32 cellular contexts compared by ENCODE assay signal in genomic region chr12:38222011-38222410, GRCh38.
"Had no signal": no experiment of that assay in that cellular context is flagged by ENCODE, and none has a peak within 500 bp of the region (broad histone marks: within the 10 kb centered on the region; RNA-seq: fewer than 3 reads in every experiment).

No MANE protein-coding gene starts in this region.

- H3K27ac ChIP-seq: ascending aorta, breast epithelium, cardiac muscle cell, colonic mucosa, epithelial cell of prostate, esophagus squamous epithelium, gastroesophageal sphincter, heart right ventricle, WERI-Rb-1 had no signal

- DNase-seq: activated B cell treated with CpG ODN at 0.5 μM for 24 hours; activated CD4-positive, alpha-beta memory T cell treated with anti-CD3 and anti-CD28 coated beads for 36 hours; activated CD4-positive, alpha-beta T cell treated with anti-CD3 and anti-CD28 coated beads for 48 hours; activated CD4-positive, alpha-beta T cell treated with anti-CD3 and anti-CD28 coated beads, Interleukin-2, amount 50 U/mL, for 1 hour; activated CD8-positive, alpha-beta memory T cell treated with anti-CD3 and anti-CD28 coated beads, Interleukin-2, amount 10 ng/mL, durations not matched to agents 7 days and 5 days; activated CD8-positive, alpha-beta memory T cell treated with anti-CD3 and anti-CD28 coated beads, Interleukin-2, amount 50 U/mL, for 4 hours; activated CD8-positive, alpha-beta T cell treated with anti-CD3 and anti-CD28 coated beads, Interleukin-2, amount 10 ng/mL, durations not matched to agents 7 days and 5 days; activated effector memory CD4-positive, alpha-beta T cell treated with anti-CD3 and anti-CD28 coated beads, Interleukin-2, amount 50 U/mL, for 16 hours; activated naive CD4-positive, alpha-beta T cell treated with anti-CD3 and anti-CD28 coated beads for 36 hours; activated naive CD8-positive, alpha-beta T cell treated with anti-CD3 and anti-CD28 coated beads, Interleukin-2, amount 10 ng/mL, durations not matched to agents 7 days and 5 days; activated T-cell treated with anti-CD3 and anti-CD28 coated beads, Interleukin-2, amount 50 U/mL, for 1 hour; activated T-cell treated with anti-CD3 and anti-CD28 coated beads, Interleukin-2, amount 50 U/mL, for 48 hours; central memory CD4-positive, alpha-beta T cell; cerebellar nuclear complex; colonic mucosa; effector CD8-positive, alpha-beta T cell; esophagus squamous epithelium; heart right ventricle; T-helper 17 cell; T1000; WERI-Rb-1 had no signal

- H3K4me3 Mint-ChIP-seq: activated B cell treated with CpG ODN at 0.5 μM for 24 hours; activated CD4-positive, alpha-beta memory T cell treated with anti-CD3 and anti-CD28 coated beads for 36 hours; activated CD8-positive, alpha-beta memory T cell treated with anti-CD3 and anti-CD28 coated beads, Interleukin-2, amount 10 ng/mL, durations not matched to agents 7 days and 5 days; activated CD8-positive, alpha-beta T cell treated with anti-CD3 and anti-CD28 coated beads, Interleukin-2, amount 10 ng/mL, durations not matched to agents 7 days and 5 days; activated naive CD4-positive, alpha-beta T cell treated with anti-CD3 and anti-CD28 coated beads for 36 hours; activated naive CD4-positive, alpha-beta T cell treated with anti-CD3 and anti-CD28 coated beads, Interleukin-2, amount 50 U/mL, for 24 hours; activated naive CD8-positive, alpha-beta T cell treated with anti-CD3 and anti-CD28 coated beads, Interleukin-2, amount 10 ng/mL, durations not matched to agents 7 days and 5 days; activated T-helper 1 cell treated with anti-CD3 and anti-CD28 coated beads, Interleukin-12 subunit alpha, Interleukin-12 subunit beta, Interleukin-2, Interleukin-4 antibody, amounts not matched to agents 30 ng/mL and 10 ng/mL and 1 ng/mL, durations not matched to agents 14 hours and 24 hours and 36 hours; brain; T-helper 17 cell; T-helper 2 cell treated with Interferon-gamma antibody and Interleukin-4, amounts not matched to agents 5 μg/mL and 100 μg/mL, for 36 hours had no signal

- H3K36me3 ChIP-seq: ascending aorta, breast epithelium, cardiac muscle cell, colonic mucosa, esophagus squamous epithelium, gastroesophageal sphincter, heart right ventricle, WERI-Rb-1 had no signal

- H3K9me3 ChIP-seq: ascending aorta, breast epithelium, colonic mucosa, esophagus squamous epithelium, gastroesophageal sphincter had no signal

- H3K27me3 Mint-ChIP-seq: activated B cell treated with CpG ODN at 0.5 μM for 24 hours; activated CD4-positive, alpha-beta memory T cell treated with anti-CD3 and anti-CD28 coated beads for 36 hours; activated CD8-positive, alpha-beta memory T cell treated with anti-CD3 and anti-CD28 coated beads, Interleukin-2, amount 10 ng/mL, durations not matched to agents 7 days and 5 days; activated naive CD4-positive, alpha-beta T cell treated with anti-CD3 and anti-CD28 coated beads, Interleukin-2, amount 50 U/mL, for 24 hours; activated naive CD8-positive, alpha-beta T cell treated with anti-CD3 and anti-CD28 coated beads, Interleukin-2, amount 10 ng/mL, durations not matched to agents 7 days and 5 days; brain; T-helper 17 cell had no signal

- H3K4me1 ChIP-seq: ascending aorta, breast epithelium, colonic mucosa, esophagus squamous epithelium, gastroesophageal sphincter, heart right ventricle had no signal

- H3K9me3 Mint-ChIP-seq: activated naive CD4-positive, alpha-beta T cell treated with anti-CD3 and anti-CD28 coated beads for 36 hours; activated T-helper 2 cell treated with anti-CD3 and anti-CD28 coated beads, Interferon-gamma antibody, Interleukin-2, Interleukin-4, amounts not matched to agents 10 μg/mL and 5 μg/mL and 100 μg/mL, durations not matched to agents 14 hours and 24 hours and 36 hours had no signal

- H3K27ac Mint-ChIP-seq: activated B cell treated with CpG ODN at 0.5 μM for 24 hours; activated CD4-positive, alpha-beta memory T cell treated with anti-CD3 and anti-CD28 coated beads for 36 hours; activated CD8-positive, alpha-beta memory T cell treated with anti-CD3 and anti-CD28 coated beads, Interleukin-2, amount 10 ng/mL, durations not matched to agents 7 days and 5 days; activated CD8-positive, alpha-beta T cell treated with anti-CD3 and anti-CD28 coated beads, Interleukin-2, amount 10 ng/mL, durations not matched to agents 7 days and 5 days; activated naive CD4-positive, alpha-beta T cell treated with anti-CD3 and anti-CD28 coated beads for 36 hours; activated naive CD4-positive, alpha-beta T cell treated with anti-CD3 and anti-CD28 coated beads, Interleukin-2, amount 50 U/mL, for 24 hours; activated naive CD8-positive, alpha-beta T cell treated with anti-CD3 and anti-CD28 coated beads, Interleukin-2, amount 10 ng/mL, durations not matched to agents 7 days and 5 days; activated T-helper 1 cell treated with anti-CD3 and anti-CD28 coated beads, Interleukin-12 subunit alpha, Interleukin-12 subunit beta, Interleukin-2, Interleukin-4 antibody, amounts not matched to agents 30 ng/mL and 10 ng/mL and 1 ng/mL, durations not matched to agents 14 hours and 24 hours and 36 hours; activated T-helper 2 cell treated with anti-CD3 and anti-CD28 coated beads, Interferon-gamma antibody, Interleukin-2, Interleukin-4, amounts not matched to agents 10 μg/mL and 5 μg/mL and 100 μg/mL, durations not matched to agents 14 hours and 24 hours and 36 hours; brain; T-helper 17 cell; T-helper 2 cell treated with Interferon-gamma antibody and Interleukin-4, amounts not matched to agents 5 μg/mL and 100 μg/mL, for 36 hours had no signal

- H3K36me3 Mint-ChIP-seq: activated CD4-positive, alpha-beta memory T cell treated with anti-CD3 and anti-CD28 coated beads for 36 hours; activated CD8-positive, alpha-beta memory T cell treated with anti-CD3 and anti-CD28 coated beads, Interleukin-2, amount 10 ng/mL, durations not matched to agents 7 days and 5 days; activated naive CD4-positive, alpha-beta T cell treated with anti-CD3 and anti-CD28 coated beads, Interleukin-2, amount 50 U/mL, for 24 hours; activated naive CD8-positive, alpha-beta T cell treated with anti-CD3 and anti-CD28 coated beads, Interleukin-2, amount 10 ng/mL, durations not matched to agents 7 days and 5 days; brain had no signal

- H3K27me3 ChIP-seq: ascending aorta, breast epithelium, cardiac muscle cell, colonic mucosa, esophagus squamous epithelium, gastroesophageal sphincter, heart right ventricle had no signal

- H3K4me1 Mint-ChIP-seq: activated B cell treated with CpG ODN at 0.5 μM for 24 hours; activated CD8-positive, alpha-beta memory T cell treated with anti-CD3 and anti-CD28 coated beads, Interleukin-2, amount 10 ng/mL, durations not matched to agents 7 days and 5 days; activated naive CD4-positive, alpha-beta T cell treated with anti-CD3 and anti-CD28 coated beads, Interleukin-2, amount 50 U/mL, for 24 hours; activated naive CD8-positive, alpha-beta T cell treated with anti-CD3 and anti-CD28 coated beads, Interleukin-2, amount 10 ng/mL, durations not matched to agents 7 days and 5 days; brain; T-helper 17 cell had no signal

- H3K4me3 ChIP-seq: ascending aorta, breast epithelium, cardiac muscle cell, colonic mucosa, esophagus squamous epithelium, gastroesophageal sphincter, heart right ventricle had no signal

- ATAC-seq: activated CD4-positive, CD25-positive, alpha-beta regulatory T cell treated with anti-CD3 and anti-CD28 coated beads, Interleukin-2, amount 50 U/mL, for 24 hours; activated CD8-positive, alpha-beta memory T cell treated with anti-CD3 and anti-CD28 coated beads, Interleukin-2, amount 10 ng/mL, durations not matched to agents 7 days and 5 days; activated CD8-positive, alpha-beta T cell treated with anti-CD3 and anti-CD28 coated beads, Interleukin-2, amount 10 ng/mL, durations not matched to agents 7 days and 5 days; gastroesophageal sphincter; heart right ventricle; T-helper 17 cell had no signal
